ENCODE assay signal across 8 cellular contexts in genomic region chr19:32407004-32407992, GRCh38. TPM values are rescaled to one million over a fixed set of nuclear protein-coding genes. Genes with fewer than 3 reads are reported as not detected.
DNase-seq lines count a peak whose midpoint lies in the region; ATAC-seq, FAIRE-seq and TF ChIP-seq lines count a peak whose summit lies in the region.

No MANE protein-coding gene starts in this region.

- H3K36me3 ChIP-seq in A673 (ENCODE audit: insufficient read depth, low read length, poor library complexity, severe bottlenecking) = peaks cover 39% of the 10 kb centered on the region
- H3K36me3 ChIP-seq in ascending aorta = peaks cover 6 to 36% of the 10 kb centered on the region in 2 donors

- H3K4me3 Mint-ChIP-seq in HFFc6 = peak overlapping the region; percentile 91

- peak overlapping the region; percentile 88 for H3K4me3 ChIP-seq in A673 (ENCODE audit: low read depth, low read length, poor library complexity, severe bottlenecking)
- H3K4me3 ChIP-seq in ascending aorta = peak overlapping the region; percentile 93 to 94

- no peaks in the 10 kb centered on the region for H3K27me3 ChIP-seq in A673 (replicated peaks; ENCODE audit: insufficient read depth, low read depth, low read length, poor library complexity)
- H3K27me3 ChIP-seq in ascending aorta = no peaks in the 10 kb centered on the region

- no peaks in the 10 kb centered on the region for H3K9me3 ChIP-seq in A673 (ENCODE audit: low read depth, low read length, poor library complexity, severe bottlenecking)
- no peaks in the 10 kb centered on the region for H3K9me3 ChIP-seq in ascending aorta

- H3K4me1 Mint-ChIP-seq in HFFc6 (ENCODE audit: low read depth) = peaks cover 28% of the 10 kb centered on the region

- POLR2A ChIA-PET in A673 (lab: Charles Lee; ENCODE audit: low non-redundant PET) = no interaction called here

- DNase-seq in A673 (ENCODE audit: low spot score) (peak; percentile 47), HFFc6 (no peak), ascending aorta (ENCODE audit: low spot score in 2 of 2) (peak in 1 of 2 donors; percentile 74), kidney tubule cell (ENCODE audit: low spot score) (peak; percentile 39), urothelium cell line (ENCODE audit: low spot score) (peak; percentile 47), DMS79 treated with DMSO at 0.1 percent for 48 hours (lab: John Stamatoyannopoulos, UW) (no peak), UCSD-AML1 (lab: John Stamatoyannopoulos, UW; ENCODE audit: unreplicated experiment) (no peak)

- intact Hi-C loops in A673 (cut with micrococcal nuclease; ENCODE audit: unreplicated experiment) = no loop called here
- intact Hi-C loops in ascending aorta (cut with DNase I) = loop anchor here (2.0 to 5.0 kb wide), 3 partner anchors 35 to 770 kb away; partner anchors contain the start of genes ANKRD27 and RGS9BP

- no peak for FAIRE-seq in urothelium cell line (lab: Jason Lieb, UNC)

- CTCF ChIA-PET in A673 (lab: Charles Lee) = no interaction called here

- BruUV-seq in A673 (replicated peaks; lab: Mats Ljungman, UMichigan) = TSS peak; percentile 32

- no peaks in the 10 kb centered on the region for H3K9me3 Mint-ChIP-seq in HFFc6

- H3K27ac ChIP-seq in A673 (ENCODE audit: low read depth, low read length, poor library complexity, severe bottlenecking) (peak overlapping the region; percentile 97), ascending aorta (peak overlapping the region; percentile 99 to 100)

- H3K27me3 Mint-ChIP-seq in HFFc6 (ENCODE audit: insufficient read depth) = no peaks in the 10 kb centered on the region

- no peak for TF ChIP-seq CTCF in A673 (conservative IDR thresholded peaks at IDR 0.05; ENCODE audit: low read depth, low read length)
- TF ChIP-seq CTCF in HFFc6 (IDR thresholded peaks at IDR 0.05) = no peak
- TF ChIP-seq CTCF in ascending aorta (IDR thresholded peaks at IDR 0.05) = no peak

- no peak for ATAC-seq in HG03520 (IDR thresholded peaks at IDR 0.05; ENCODE audit: unreplicated experiment)

- H3K27ac Mint-ChIP-seq in HFFc6 = peak overlapping the region; percentile 88

- peaks cover 33% of the 10 kb centered on the region for H3K36me3 Mint-ChIP-seq in HFFc6 (ENCODE audit: low read depth)

- H3K4me1 ChIP-seq in A673 (ENCODE audit: insufficient read depth, low read length, poor library complexity, severe bottlenecking) = peaks cover 22% of the 10 kb centered on the region
- H3K4me1 ChIP-seq in ascending aorta = peaks cover 0 to 14% of the 10 kb centered on the region in 2 donors

RNA-seq across cellular contexts. Expression of gene DPY19L3, which starts 1.7 kb away (rescaled TPM):
- total RNA-seq in A673 (2021) (62.7 and 70.5 TPM in 2 replicates), ascending aorta (115 TPM)
- 10 to 100 TPM; 23.5 to 32.7 (median 26.5) TPM for total RNA-seq in HFFc6 (2021; fragmentation: NEBNext Ultra II Directional; extraction: Animal tissue kit (Norgen Biotek cat#: 25700))

Comparison
In these comparisons a context has a peak if more than half of its experiments do, and no peak if none do; other contexts are left out.
1. DNase-seq: peak in A673 (single experiment), kidney tubule cell (single experiment) and urothelium cell line (single experiment); none in HFFc6 (single experiment), DMS79 treated with DMSO at 0.1 percent for 48 hours (single experiment) and UCSD-AML1 (single experiment).